1 cellular context compared by ENCODE assay signal in genomic region chr11:34357646-34358257, GRCh38.
TF ChIP-seq lines count a peak whose summit lies in the region.

Gene ABTB2 (minus strand): TSS chr11:34358010.

TF ChIP-seq in WTC11, 78 proteins besides CTCF, POLR2A, EP300 and RAD21 (continued from another document):
- TF ChIP-seq ARID4B (CRISPR knock-in tag; IDR thresholded peaks at IDR 0.05; ENCODE audit: borderline replicate concordance) (peak; percentile 60; the same call in 1 of the 2 replicates), ESRRA (CRISPR knock-in tag; IDR thresholded peaks at IDR 0.05; ENCODE audit: borderline replicate concordance) (no peak), IRF1 (CRISPR knock-in tag; IDR thresholded peaks at IDR 0.05) (no peak), ZNF671 (CRISPR knock-in tag; IDR thresholded peaks at IDR 0.05) (no peak), NFE2L1 (CRISPR knock-in tag; IDR thresholded peaks at IDR 0.05) (peak; percentile 22; the same call in 1 of the 2 replicates), PRDM15 (CRISPR knock-in tag; IDR thresholded peaks at IDR 0.05) (no peak), FOXK1 (CRISPR knock-in tag; IDR thresholded peaks at IDR 0.05) (peak; percentile 49; the same call in 1 of the 2 replicates), NFATC4 (CRISPR knock-in tag; IDR thresholded peaks at IDR 0.05) (no peak)
- TF ChIP-seq, protein P1, sequence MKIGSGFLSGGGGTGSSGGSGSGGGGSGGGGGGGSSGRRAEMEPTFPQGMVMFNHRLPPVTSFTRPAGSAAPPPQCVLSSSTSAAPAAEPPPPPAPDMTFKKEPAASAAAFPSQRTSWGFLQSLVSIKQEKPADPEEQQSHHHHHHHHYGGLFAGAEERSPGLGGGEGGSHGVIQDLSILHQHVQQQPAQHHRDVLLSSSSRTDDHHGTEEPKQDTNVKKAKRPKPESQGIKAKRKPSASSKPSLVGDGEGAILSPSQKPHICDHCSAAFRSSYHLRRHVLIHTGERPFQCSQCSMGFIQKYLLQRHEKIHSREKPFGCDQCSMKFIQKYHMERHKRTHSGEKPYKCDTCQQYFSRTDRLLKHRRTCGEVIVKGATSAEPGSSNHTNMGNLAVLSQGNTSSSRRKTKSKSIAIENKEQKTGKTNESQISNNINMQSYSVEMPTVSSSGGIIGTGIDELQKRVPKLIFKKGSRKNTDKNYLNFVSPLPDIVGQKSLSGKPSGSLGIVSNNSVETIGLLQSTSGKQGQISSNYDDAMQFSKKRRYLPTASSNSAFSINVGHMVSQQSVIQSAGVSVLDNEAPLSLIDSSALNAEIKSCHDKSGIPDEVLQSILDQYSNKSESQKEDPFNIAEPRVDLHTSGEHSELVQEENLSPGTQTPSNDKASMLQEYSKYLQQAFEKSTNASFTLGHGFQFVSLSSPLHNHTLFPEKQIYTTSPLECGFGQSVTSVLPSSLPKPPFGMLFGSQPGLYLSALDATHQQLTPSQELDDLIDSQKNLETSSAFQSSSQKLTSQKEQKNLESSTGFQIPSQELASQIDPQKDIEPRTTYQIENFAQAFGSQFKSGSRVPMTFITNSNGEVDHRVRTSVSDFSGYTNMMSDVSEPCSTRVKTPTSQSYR (CRISPR knock-in tag; IDR thresholded peaks at IDR 0.05), result peak; percentile 35; the same call in 1 of the 2 replicates
- TF ChIP-seq, protein P2, sequence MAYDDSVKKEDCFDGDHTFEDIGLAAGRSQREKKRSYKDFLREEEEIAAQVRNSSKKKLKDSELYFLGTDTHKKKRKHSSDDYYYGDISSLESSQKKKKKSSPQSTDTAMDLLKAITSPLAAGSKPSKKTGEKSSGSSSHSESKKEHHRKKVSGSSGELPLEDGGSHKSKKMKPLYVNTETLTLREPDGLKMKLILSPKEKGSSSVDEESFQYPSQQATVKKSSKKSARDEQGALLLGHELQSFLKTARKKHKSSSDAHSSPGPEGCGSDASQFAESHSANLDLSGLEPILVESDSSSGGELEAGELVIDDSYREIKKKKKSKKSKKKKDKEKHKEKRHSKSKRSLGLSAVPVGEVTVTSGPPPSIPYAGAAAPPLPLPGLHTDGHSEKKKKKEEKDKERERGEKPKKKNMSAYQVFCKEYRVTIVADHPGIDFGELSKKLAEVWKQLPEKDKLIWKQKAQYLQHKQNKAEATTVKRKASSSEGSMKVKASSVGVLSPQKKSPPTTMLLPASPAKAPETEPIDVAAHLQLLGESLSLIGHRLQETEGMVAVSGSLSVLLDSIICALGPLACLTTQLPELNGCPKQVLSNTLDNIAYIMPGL (CRISPR knock-in tag; IDR thresholded peaks at IDR 0.05), result 0 out of 2 replicates have a peak, but pooled peaks have one; percentile 20
